ENCODE assay signal across 16 cellular contexts in genomic region chr1:192747305-192747704, GRCh38.
DNase-seq lines count a peak whose midpoint lies in the region; ATAC-seq and TF ChIP-seq lines count a peak whose summit lies in the region.
"Had no signal": no experiment of that assay in that cellular context is flagged by ENCODE, and none has a peak within 500 bp of the region (broad histone marks: within the 10 kb centered on the region; RNA-seq: fewer than 3 reads in every experiment).

No MANE protein-coding gene starts in this region.

- no TSS peak for BruUV-seq in mammary epithelial cell (replicated peaks; lab: Mats Ljungman, UMichigan)

- intact Hi-C loops in mammary epithelial cell (cut with micrococcal nuclease) (no loop called here), transverse colon (cut with DNase I; ENCODE audit: low total_unique reads) (no loop called here)

- DNase-seq in AG08395 (ENCODE audit: low spot score) (peak; percentile 31), LHCN-M2 (ENCODE audit: low read depth) (peak; percentile 64), mammary epithelial cell (peak; percentile 5), glomerular visceral epithelial cell (ENCODE audit: extremely low spot score) (peak; percentile 67), transverse colon (no peak), KG1 (lab: John Stamatoyannopoulos, UW) (no peak), NCI-H1092 (lab: John Stamatoyannopoulos, UW) (no peak)
- DNase-seq: activated CD4-positive, alpha-beta T cell treated with anti-CD3 and anti-CD28 coated beads, Interleukin-2, amount 50 U/mL, for 1 hour; activated naive CD8-positive, alpha-beta T cell treated with anti-CD3 and anti-CD28 coated beads for 36 hours; activated T-cell treated with anti-CD3 and anti-CD28 coated beads, Interleukin-2, amount 50 U/mL, for 24 hours; kidney; NCI-H1930; NCI-H524; right cardiac atrium had no signal

- CTCF ChIA-PET in mammary epithelial cell (lab: Charles Lee; ENCODE audit: low non-redundant PET), result no interaction called here

- no peak overlapping the region for H3K9ac ChIP-seq in mammary epithelial cell (ENCODE audit: insufficient read depth, low read length)

- no peak for TF ChIP-seq POLR2A in transverse colon (IDR thresholded peaks at IDR 0.05)

- ATAC-seq in GM21526 (IDR thresholded peaks at IDR 0.05; ENCODE audit: low FRiP score, unreplicated experiment), result no peak
- ATAC-seq: HCT116 had no signal

- H3K9me3 ChIP-seq in mammary epithelial cell (replicated peaks; ENCODE audit: insufficient read depth, low read length), result no peaks in the 10 kb centered on the region
- H3K9me3 ChIP-seq in transverse colon, result no peaks in the 10 kb centered on the region

- no peaks in the 10 kb centered on the region for H4K20me1 ChIP-seq in mammary epithelial cell (ENCODE audit: insufficient read depth, low read length)

- H3K27me3 ChIP-seq in mammary epithelial cell (ENCODE audit: insufficient read depth, low read length), result no peaks in the 10 kb centered on the region
- H3K27me3 ChIP-seq in transverse colon, result no peaks in the 10 kb centered on the region

- TF ChIP-seq EP300 in transverse colon (IDR thresholded peaks at IDR 0.05; ENCODE audit: low read depth), result no peak

- H3K79me2 ChIP-seq in mammary epithelial cell (ENCODE audit: insufficient read depth, low read length), result no peaks in the 10 kb centered on the region

- no peaks in the 10 kb centered on the region for H3K4me1 ChIP-seq in mammary epithelial cell (ENCODE audit: insufficient read depth, low read length)
- H3K4me1 ChIP-seq in transverse colon, result no peaks in the 10 kb centered on the region

- no peak overlapping the region for H3K4me2 ChIP-seq in mammary epithelial cell (ENCODE audit: insufficient read depth, low read depth, low read length)

- dilution Hi-C loops in mammary epithelial cell (cut with HindIII; ENCODE audit: low sequenced_read_pairs), result no loop called here

- no peak overlapping the region for H2AFZ ChIP-seq in mammary epithelial cell (ENCODE audit: low read depth, low read length)

- no peak for TF ChIP-seq CTCF in mammary epithelial cell (conservative IDR thresholded peaks at IDR 0.05 in 1 of 2, IDR thresholded peaks at IDR 0.05 in 1 of 2; ENCODE audit: extremely low read depth in 1 of 2, insufficient read depth in 1 of 2, low read depth in 1 of 2, low read length in 2 of 2)
- no peak for TF ChIP-seq CTCF in transverse colon (IDR thresholded peaks at IDR 0.05)

- in situ Hi-C loops in mammary epithelial cell (cut with MboI; ENCODE audit: low sequenced_read_pairs in 2 of 2) (no loop called here), transverse colon (cut with MboI; ENCODE audit: low pct_ligation_motif_present in 1 of 4, low pct_unique_long_range_greater_than_20kb in 1 of 4, low sequenced_read_pairs in 3 of 4) (no loop called here)

- H3K36me3 ChIP-seq in mammary epithelial cell (ENCODE audit: insufficient read depth, low read length) (no peaks in the 10 kb centered on the region), transverse colon (no peaks in the 10 kb centered on the region)

- H3K4me3 ChIP-seq in mammary epithelial cell (replicated peaks in 1 of 3; ENCODE audit: insufficient read depth in 1 of 3, low read depth in 2 of 3, low read length in 3 of 3) (no peak overlapping the region), transverse colon (no peak overlapping the region)

- H3K27ac ChIP-seq in mammary epithelial cell (ENCODE audit: insufficient read depth, low read depth, low read length), result no peak overlapping the region
- no peak overlapping the region for H3K27ac ChIP-seq in transverse colon

Comparison
In these comparisons a context has a peak if more than half of its experiments do, and no peak if none do; other contexts are left out.
1. DNase-seq: peak in AG08395 (single experiment), LHCN-M2 (single experiment), mammary epithelial cell (single experiment) and glomerular visceral epithelial cell (single experiment); none in transverse colon (single experiment), KG1 (single experiment) and NCI-H1092 (single experiment).